ENCODE assay signal across 15 cellular contexts in the genomic region with DNA sequence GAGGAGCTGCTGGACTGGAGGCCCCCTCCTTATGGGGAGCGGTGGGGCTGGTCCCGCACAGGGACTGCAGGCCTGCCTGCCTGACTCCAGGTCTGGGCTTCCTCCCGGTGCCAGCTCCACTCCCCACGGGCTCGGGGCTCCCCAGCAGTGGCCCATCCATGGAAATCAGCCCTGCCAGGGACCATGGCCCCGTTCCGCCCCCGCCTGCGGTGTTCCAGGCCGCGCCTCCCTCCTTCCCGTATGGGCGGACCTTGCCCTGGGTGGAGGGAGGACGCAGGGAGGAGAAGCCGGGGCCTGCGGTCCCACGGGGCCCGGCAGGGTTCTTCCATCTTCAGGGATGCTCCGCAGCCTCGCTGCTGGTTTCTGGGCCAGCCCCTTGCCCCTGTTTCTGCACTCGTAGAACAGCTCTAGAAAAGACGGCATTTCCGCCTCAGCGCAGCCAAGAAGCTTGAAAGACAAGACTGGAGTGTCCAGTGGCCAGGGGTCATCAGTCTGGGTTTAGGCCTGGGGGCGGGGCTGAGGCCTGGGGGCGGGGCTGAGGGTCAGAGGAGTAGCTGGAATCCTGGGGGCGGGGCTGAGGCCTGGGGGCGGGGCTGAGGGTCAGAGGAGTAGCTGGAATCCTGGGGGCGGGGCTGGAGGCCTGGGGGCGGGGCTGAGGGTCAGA.
"Had no signal": no experiment of that assay in that cellular context is flagged by ENCODE, and none has a peak within 500 bp of the region (broad histone marks: within the 10 kb centered on the region; RNA-seq: fewer than 3 reads in every experiment).

No MANE protein-coding gene starts in this region.

- H3K36me3 ChIP-seq: cardiac muscle cell, thoracic aorta had no signal

- H3K27ac ChIP-seq: cardiac muscle cell, thoracic aorta had no signal

- ATAC-seq: activated T-cell treated with anti-CD3 and anti-CD28 coated beads, Interleukin-2, amount 50 U/mL, for 72 hours; natural killer cell; stimulated activated naive CD8-positive, alpha-beta T cell treated with anti-CD3 and anti-CD28 coated beads, Interleukin-15, amount 100 ng/mL, for 72 hours had no signal

- H3K9me3 ChIP-seq: thoracic aorta had no signal

- FAIRE-seq: astrocyte, colon, frontal cortex had no signal

- DNase-seq: activated CD4-positive, alpha-beta memory T cell treated with anti-CD3 and anti-CD28 coated beads, Interleukin-2, amount 10 ng/mL, durations not matched to agents 7 days and 5 days; activated CD8-positive, alpha-beta memory T cell treated with anti-CD3 and anti-CD28 coated beads, Interleukin-2, amount 50 U/mL, for 4 hours; activated gamma-delta T cell treated with Interleukin-2 at 50 U/mL for 16 hours; activated T-cell treated with anti-CD3 and anti-CD28 coated beads, Interleukin-2, amount 50 U/mL, for 72 hours; effector CD4-positive, alpha-beta T cell; mammary epithelial cell; natural killer cell; stimulated activated CD4-positive, alpha-beta T cell treated with anti-CD3 and anti-CD28 coated beads, Interleukin-15, amount 100 ng/mL, for 24 hours; stimulated activated CD4-positive, alpha-beta T cell treated with anti-CD3 and anti-CD28 coated beads, Interleukin-4, amount 100 ng/mL, for 24 hours; stimulated activated naive CD8-positive, alpha-beta T cell treated with anti-CD3 and anti-CD28 coated beads, Interleukin-15, amount 100 ng/mL, for 72 hours had no signal

- H3K4me3 ChIP-seq: cardiac muscle cell, thoracic aorta had no signal
